In genomic region chr9:104860280-104860679, GRCh38 we compare ENCODE assay signal across 1 cellular context.
TF ChIP-seq lines count a peak whose summit lies in the region.

No MANE protein-coding gene starts in this region.

TF ChIP-seq in GM23338, 12 proteins besides CTCF, POLR2A, EP300 and RAD21 (continued from another document):
- no peak for TF ChIP-seq ZNF462 (CRISPR knock-in tag; IDR thresholded peaks at IDR 0.05)
- TF ChIP-seq JUNB (IDR thresholded peaks at IDR 0.05; ENCODE audit: unreplicated experiment): no peak
- no peak for TF ChIP-seq EZH2 (IDR thresholded peaks at IDR 0.05; ENCODE audit: low read depth, unreplicated experiment)
- TF ChIP-seq ZNF114 (CRISPR knock-in tag; IDR thresholded peaks at IDR 0.05): no peak
